ENCODE assay signal across 1 cellular context in the genomic region with DNA sequence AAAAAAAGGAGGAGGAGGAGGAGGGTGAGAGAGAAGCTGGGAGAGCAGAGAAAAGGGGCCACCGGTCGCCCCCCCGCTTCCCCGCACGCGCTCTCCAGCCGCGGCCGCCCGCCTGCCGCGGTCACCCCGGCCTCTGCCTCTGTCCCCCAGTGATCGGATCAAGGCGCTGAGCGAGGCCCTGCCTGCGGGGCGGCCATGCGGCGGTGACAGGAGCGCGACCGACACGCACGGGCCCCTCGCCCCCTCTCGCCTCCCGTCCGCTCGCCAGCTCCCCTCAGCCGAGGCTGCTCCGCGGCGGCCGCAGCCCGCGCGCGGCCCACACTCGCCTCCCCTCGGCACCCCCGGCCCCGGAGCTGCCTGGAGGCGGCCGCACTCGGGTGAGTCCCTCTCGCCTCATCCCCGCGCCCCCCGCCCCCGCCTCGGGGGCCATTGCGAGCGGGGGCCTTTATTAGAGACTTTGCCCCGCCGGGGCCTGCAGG.
TF ChIP-seq lines count a peak whose summit lies in the region.

A gene (plus strand): TSS at position 27 of the 479 bp plus-strand sequence. CDS start 31,411 bp downstream, outside the sequence.

TF ChIP-seq in HepG2, 621 proteins besides CTCF, POLR2A, EP300 and RAD21 (continued from another document and continues in another):
- TF ChIP-seq, protein P1, sequence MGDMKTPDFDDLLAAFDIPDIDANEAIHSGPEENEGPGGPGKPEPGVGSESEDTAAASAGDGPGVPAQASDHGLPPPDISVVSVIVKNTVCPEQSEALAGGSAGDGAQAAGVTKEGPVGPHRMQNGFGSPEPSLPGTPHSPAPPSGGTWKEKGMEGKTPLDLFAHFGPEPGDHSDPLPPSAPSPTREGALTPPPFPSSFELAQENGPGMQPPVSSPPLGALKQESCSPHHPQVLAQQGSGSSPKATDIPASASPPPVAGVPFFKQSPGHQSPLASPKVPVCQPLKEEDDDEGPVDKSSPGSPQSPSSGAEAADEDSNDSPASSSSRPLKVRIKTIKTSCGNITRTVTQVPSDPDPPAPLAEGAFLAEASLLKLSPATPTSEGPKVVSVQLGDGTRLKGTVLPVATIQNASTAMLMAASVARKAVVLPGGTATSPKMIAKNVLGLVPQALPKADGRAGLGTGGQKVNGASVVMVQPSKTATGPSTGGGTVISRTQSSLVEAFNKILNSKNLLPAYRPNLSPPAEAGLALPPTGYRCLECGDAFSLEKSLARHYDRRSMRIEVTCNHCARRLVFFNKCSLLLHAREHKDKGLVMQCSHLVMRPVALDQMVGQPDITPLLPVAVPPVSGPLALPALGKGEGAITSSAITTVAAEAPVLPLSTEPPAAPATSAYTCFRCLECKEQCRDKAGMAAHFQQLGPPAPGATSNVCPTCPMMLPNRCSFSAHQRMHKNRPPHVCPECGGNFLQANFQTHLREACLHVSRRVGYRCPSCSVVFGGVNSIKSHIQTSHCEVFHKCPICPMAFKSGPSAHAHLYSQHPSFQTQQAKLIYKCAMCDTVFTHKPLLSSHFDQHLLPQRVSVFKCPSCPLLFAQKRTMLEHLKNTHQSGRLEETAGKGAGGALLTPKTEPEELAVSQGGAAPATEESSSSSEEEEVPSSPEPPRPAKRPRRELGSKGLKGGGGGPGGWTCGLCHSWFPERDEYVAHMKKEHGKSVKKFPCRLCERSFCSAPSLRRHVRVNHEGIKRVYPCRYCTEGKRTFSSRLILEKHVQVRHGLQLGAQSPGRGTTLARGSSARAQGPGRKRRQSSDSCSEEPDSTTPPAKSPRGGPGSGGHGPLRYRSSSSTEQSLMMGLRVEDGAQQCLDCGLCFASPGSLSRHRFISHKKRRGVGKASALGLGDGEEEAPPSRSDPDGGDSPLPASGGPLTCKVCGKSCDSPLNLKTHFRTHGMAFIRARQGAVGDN (CRISPR knock-in tag; IDR thresholded peaks at IDR 0.05): peak; percentile 34
- peak; percentile 50 for TF ChIP-seq ASH2L (IDR thresholded peaks at IDR 0.05; ENCODE audit: insufficient read length, low read depth, low read length)
- no peak for TF ChIP-seq HDAC2 (CRISPR knock-in tag; IDR thresholded peaks at IDR 0.05)
- no peak for TF ChIP-seq ZNF331 (CRISPR knock-in tag; IDR thresholded peaks at IDR 0.05)
- TF ChIP-seq, protein P2, sequence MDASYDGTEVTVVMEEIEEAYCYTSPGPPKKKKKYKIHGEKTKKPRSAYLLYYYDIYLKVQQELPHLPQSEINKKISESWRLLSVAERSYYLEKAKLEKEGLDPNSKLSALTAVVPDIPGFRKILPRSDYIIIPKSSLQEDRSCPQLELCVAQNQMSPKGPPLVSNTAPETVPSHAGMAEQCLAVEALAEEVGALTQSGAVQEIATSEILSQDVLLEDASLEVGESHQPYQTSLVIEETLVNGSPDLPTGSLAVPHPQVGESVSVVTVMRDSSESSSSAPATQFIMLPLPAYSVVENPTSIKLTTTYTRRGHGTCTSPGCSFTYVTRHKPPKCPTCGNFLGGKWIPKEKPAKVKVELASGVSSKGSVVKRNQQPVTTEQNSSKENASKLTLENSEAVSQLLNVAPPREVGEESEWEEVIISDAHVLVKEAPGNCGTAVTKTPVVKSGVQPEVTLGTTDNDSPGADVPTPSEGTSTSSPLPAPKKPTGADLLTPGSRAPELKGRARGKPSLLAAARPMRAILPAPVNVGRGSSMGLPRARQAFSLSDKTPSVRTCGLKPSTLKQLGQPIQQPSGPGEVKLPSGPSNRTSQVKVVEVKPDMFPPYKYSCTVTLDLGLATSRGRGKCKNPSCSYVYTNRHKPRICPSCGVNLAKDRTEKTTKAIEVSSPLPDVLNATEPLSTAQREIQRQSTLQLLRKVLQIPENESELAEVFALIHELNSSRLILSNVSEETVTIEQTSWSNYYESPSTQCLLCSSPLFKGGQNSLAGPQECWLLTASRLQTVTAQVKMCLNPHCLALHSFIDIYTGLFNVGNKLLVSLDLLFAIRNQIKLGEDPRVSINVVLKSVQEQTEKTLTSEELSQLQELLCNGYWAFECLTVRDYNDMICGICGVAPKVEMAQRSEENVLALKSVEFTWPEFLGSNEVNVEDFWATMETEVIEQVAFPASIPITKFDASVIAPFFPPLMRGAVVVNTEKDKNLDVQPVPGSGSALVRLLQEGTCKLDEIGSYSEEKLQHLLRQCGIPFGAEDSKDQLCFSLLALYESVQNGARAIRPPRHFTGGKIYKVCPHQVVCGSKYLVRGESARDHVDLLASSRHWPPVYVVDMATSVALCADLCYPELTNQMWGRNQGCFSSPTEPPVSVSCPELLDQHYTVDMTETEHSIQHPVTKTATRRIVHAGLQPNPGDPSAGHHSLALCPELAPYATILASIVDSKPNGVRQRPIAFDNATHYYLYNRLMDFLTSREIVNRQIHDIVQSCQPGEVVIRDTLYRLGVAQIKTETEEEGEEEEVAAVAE (CRISPR knock-in tag; IDR thresholded peaks at IDR 0.05; ENCODE audit: borderline replicate concordance): no peak
- TF ChIP-seq, protein P3, sequence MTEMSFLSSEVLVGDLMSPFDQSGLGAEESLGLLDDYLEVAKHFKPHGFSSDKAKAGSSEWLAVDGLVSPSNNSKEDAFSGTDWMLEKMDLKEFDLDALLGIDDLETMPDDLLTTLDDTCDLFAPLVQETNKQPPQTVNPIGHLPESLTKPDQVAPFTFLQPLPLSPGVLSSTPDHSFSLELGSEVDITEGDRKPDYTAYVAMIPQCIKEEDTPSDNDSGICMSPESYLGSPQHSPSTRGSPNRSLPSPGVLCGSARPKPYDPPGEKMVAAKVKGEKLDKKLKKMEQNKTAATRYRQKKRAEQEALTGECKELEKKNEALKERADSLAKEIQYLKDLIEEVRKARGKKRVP (CRISPR knock-in tag; IDR thresholded peaks at IDR 0.05): peak in 1 of 2 experiments; percentile 7; a peak in 1 of 4 replicates
- TF ChIP-seq PTBP1 (IDR thresholded peaks at IDR 0.05; ENCODE audit: low read depth, low read length, poor library complexity, severe bottlenecking): peak; percentile 100
- 0 out of 2 replicates have a peak, but pooled peaks have one; percentile 20 for TF ChIP-seq ZNF790 (CRISPR knock-in tag; IDR thresholded peaks at IDR 0.05; ENCODE audit: borderline replicate concordance)
- TF ChIP-seq ZNF549 (CRISPR knock-in tag; IDR thresholded peaks at IDR 0.05): no peak
- no peak for TF ChIP-seq SCMH1 (CRISPR knock-in tag; IDR thresholded peaks at IDR 0.05; ENCODE audit: borderline replicate concordance)
- TF ChIP-seq HNRNPUL1 (IDR thresholded peaks at IDR 0.05; ENCODE audit: low read depth, low read length): no peak
- TF ChIP-seq, protein P4, sequence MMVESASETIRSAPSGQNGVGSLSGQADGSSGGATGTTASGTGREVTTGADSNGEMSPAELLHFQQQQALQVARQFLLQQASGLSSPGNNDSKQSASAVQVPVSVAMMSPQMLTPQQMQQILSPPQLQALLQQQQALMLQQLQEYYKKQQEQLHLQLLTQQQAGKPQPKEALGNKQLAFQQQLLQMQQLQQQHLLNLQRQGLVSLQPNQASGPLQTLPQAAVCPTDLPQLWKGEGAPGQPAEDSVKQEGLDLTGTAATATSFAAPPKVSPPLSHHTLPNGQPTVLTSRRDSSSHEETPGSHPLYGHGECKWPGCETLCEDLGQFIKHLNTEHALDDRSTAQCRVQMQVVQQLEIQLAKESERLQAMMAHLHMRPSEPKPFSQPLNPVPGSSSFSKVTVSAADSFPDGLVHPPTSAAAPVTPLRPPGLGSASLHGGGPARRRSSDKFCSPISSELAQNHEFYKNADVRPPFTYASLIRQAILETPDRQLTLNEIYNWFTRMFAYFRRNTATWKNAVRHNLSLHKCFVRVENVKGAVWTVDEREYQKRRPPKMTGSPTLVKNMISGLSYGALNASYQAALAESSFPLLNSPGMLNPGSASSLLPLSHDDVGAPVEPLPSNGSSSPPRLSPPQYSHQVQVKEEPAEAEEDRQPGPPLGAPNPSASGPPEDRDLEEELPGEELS (CRISPR knock-in tag; IDR thresholded peaks at IDR 0.05): no peak
- TF ChIP-seq, protein P5, sequence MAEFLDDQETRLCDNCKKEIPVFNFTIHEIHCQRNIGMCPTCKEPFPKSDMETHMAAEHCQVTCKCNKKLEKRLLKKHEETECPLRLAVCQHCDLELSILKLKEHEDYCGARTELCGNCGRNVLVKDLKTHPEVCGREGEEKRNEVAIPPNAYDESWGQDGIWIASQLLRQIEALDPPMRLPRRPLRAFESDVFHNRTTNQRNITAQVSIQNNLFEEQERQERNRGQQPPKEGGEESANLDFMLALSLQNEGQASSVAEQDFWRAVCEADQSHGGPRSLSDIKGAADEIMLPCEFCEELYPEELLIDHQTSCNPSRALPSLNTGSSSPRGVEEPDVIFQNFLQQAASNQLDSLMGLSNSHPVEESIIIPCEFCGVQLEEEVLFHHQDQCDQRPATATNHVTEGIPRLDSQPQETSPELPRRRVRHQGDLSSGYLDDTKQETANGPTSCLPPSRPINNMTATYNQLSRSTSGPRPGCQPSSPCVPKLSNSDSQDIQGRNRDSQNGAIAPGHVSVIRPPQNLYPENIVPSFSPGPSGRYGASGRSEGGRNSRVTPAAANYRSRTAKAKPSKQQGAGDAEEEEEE (CRISPR knock-in tag; IDR thresholded peaks at IDR 0.05; ENCODE audit: borderline replicate concordance): no peak
- TF ChIP-seq NCOR1 (IDR thresholded peaks at IDR 0.05; ENCODE audit: borderline replicate concordance, low read length): no peak
- TF ChIP-seq ZNF780A (CRISPR knock-in tag; IDR thresholded peaks at IDR 0.05): no peak
- TF ChIP-seq KAT7 (CRISPR knock-in tag; IDR thresholded peaks at IDR 0.05; ENCODE audit: borderline replicate concordance): 0 out of 2 replicates have a peak, but pooled peaks have one; percentile 4
- TF ChIP-seq NFIC (IDR thresholded peaks at IDR 0.05; ENCODE audit: low read length): no peak
- TF ChIP-seq MTA1 (CRISPR knock-in tag; IDR thresholded peaks at IDR 0.05; ENCODE audit: borderline replicate concordance): no peak
- no peak for TF ChIP-seq TRIM24 (CRISPR knock-in tag; IDR thresholded peaks at IDR 0.05)
- TF ChIP-seq, protein P6, sequence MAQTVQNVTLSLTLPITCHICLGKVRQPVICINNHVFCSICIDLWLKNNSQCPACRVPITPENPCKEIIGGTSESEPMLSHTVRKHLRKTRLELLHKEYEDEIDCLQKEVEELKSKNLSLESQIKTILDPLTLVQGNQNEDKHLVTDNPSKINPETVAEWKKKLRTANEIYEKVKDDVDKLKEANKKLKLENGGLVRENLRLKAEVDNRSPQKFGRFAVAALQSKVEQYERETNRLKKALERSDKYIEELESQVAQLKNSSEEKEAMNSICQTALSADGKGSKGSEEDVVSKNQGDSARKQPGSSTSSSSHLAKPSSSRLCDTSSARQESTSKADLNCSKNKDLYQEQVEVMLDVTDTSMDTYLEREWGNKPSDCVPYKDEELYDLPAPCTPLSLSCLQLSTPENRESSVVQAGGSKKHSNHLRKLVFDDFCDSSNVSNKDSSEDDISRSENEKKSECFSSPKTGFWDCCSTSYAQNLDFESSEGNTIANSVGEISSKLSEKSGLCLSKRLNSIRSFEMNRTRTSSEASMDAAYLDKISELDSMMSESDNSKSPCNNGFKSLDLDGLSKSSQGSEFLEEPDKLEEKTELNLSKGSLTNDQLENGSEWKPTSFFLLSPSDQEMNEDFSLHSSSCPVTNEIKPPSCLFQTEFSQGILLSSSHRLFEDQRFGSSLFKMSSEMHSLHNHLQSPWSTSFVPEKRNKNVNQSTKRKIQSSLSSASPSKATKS (CRISPR knock-in tag; IDR thresholded peaks at IDR 0.05): no peak
- no peak for TF ChIP-seq NFE2L1 (CRISPR knock-in tag; IDR thresholded peaks at IDR 0.05; ENCODE audit: borderline replicate concordance)
- TF ChIP-seq DMAP1 (CRISPR knock-in tag; IDR thresholded peaks at IDR 0.05): peak; percentile 7
- TF ChIP-seq SALL1 (CRISPR knock-in tag; IDR thresholded peaks at IDR 0.05): no peak; the same call in 1 of the 2 replicates
- no peak for TF ChIP-seq ZNF614 (CRISPR knock-in tag; IDR thresholded peaks at IDR 0.05; ENCODE audit: borderline replicate concordance)
- TF ChIP-seq KDM6A (CRISPR knock-in tag; IDR thresholded peaks at IDR 0.05; ENCODE audit: low read depth): no peak
- no peak; the same call in 1 of the 2 replicates for TF ChIP-seq ZNF558 (CRISPR knock-in tag; IDR thresholded peaks at IDR 0.05; ENCODE audit: borderline replicate concordance)
- no peak for TF ChIP-seq ZBTB7A (CRISPR knock-in tag; IDR thresholded peaks at IDR 0.05)
- TF ChIP-seq AKAP8 (CRISPR knock-in tag; IDR thresholded peaks at IDR 0.05): 0 out of 2 replicates have a peak, but pooled peaks have one; percentile 10
- TF ChIP-seq, protein P7, sequence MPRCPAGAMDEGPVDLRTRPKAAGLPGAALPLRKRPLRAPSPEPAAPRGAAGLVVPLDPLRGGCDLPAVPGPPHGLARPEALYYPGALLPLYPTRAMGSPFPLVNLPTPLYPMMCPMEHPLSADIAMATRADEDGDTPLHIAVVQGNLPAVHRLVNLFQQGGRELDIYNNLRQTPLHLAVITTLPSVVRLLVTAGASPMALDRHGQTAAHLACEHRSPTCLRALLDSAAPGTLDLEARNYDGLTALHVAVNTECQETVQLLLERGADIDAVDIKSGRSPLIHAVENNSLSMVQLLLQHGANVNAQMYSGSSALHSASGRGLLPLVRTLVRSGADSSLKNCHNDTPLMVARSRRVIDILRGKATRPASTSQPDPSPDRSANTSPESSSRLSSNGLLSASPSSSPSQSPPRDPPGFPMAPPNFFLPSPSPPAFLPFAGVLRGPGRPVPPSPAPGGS (CRISPR knock-in tag; IDR thresholded peaks at IDR 0.05): 0 out of 2 replicates have a peak, but pooled peaks have one; percentile 64
- no peak for TF ChIP-seq ELF1 (CRISPR knock-in tag; IDR thresholded peaks at IDR 0.05)
- no peak for TF ChIP-seq SNAPC2 (CRISPR knock-in tag; IDR thresholded peaks at IDR 0.05)
- no peak for TF ChIP-seq SAP130 (CRISPR knock-in tag; IDR thresholded peaks at IDR 0.05; ENCODE audit: low read depth)
- no peak for TF ChIP-seq SIX1 (CRISPR knock-in tag; IDR thresholded peaks at IDR 0.05; ENCODE audit: borderline replicate concordance)
- no peak for TF ChIP-seq MIER3 (CRISPR knock-in tag; IDR thresholded peaks at IDR 0.05; ENCODE audit: borderline replicate concordance)
- TF ChIP-seq ZNF207 (IDR thresholded peaks at IDR 0.05; ENCODE audit: borderline replicate concordance): no peak
- 0 out of 2 replicates have a peak, but pooled peaks have one; percentile 66 for TF ChIP-seq PRMT3 (CRISPR knock-in tag; IDR thresholded peaks at IDR 0.05; ENCODE audit: borderline replicate concordance, low read depth)
- TF ChIP-seq, protein P8, sequence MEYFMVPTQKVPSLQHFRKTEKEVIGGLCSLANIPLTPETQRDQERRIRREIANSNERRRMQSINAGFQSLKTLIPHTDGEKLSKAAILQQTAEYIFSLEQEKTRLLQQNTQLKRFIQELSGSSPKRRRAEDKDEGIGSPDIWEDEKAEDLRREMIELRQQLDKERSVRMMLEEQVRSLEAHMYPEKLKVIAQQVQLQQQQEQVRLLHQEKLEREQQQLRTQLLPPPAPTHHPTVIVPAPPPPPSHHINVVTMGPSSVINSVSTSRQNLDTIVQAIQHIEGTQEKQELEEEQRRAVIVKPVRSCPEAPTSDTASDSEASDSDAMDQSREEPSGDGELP (IDR thresholded peaks at IDR 0.05; ENCODE audit: borderline replicate concordance, low read depth): no peak
- no peak for TF ChIP-seq ZNF333 (CRISPR knock-in tag; IDR thresholded peaks at IDR 0.05; ENCODE audit: borderline replicate concordance)
- peak; percentile 49 for TF ChIP-seq YEATS4 (CRISPR knock-in tag; IDR thresholded peaks at IDR 0.05; ENCODE audit: borderline replicate concordance)
- TF ChIP-seq TSC22D2 (CRISPR knock-in tag; IDR thresholded peaks at IDR 0.05; ENCODE audit: borderline replicate concordance): no peak
- TF ChIP-seq ZNF766 (CRISPR knock-in tag; IDR thresholded peaks at IDR 0.05; ENCODE audit: borderline replicate concordance): no peak
